Comparison of ENCODE assay signal across 9 cellular contexts in genomic region chr13:109778102-109778542, GRCh38. TPM values are rescaled to one million over a fixed set of nuclear protein-coding genes. Genes with fewer than 3 reads are reported as not detected.
DNase-seq lines count a peak whose midpoint lies in the region; ATAC-seq and TF ChIP-seq lines count a peak whose summit lies in the region.
"Had no signal": no experiment of that assay in that cellular context is flagged by ENCODE, and none has a peak within 500 bp of the region (broad histone marks: within the 10 kb centered on the region; RNA-seq: fewer than 3 reads in every experiment).

No MANE protein-coding gene starts in this region.

- peak; percentile 52 for ATAC-seq in GM18909 (IDR thresholded peaks at IDR 0.05; ENCODE audit: poor library complexity, unreplicated experiment)
- no peak for ATAC-seq in HG03139 (IDR thresholded peaks at IDR 0.05; ENCODE audit: unreplicated experiment)
- no peak for ATAC-seq in GM21529 (IDR thresholded peaks at IDR 0.05; ENCODE audit: unreplicated experiment)

- peaks cover 36% of the 10 kb centered on the region for H3K4me1 Mint-ChIP-seq in neural progenitor cell

- H3K9ac ChIP-seq in neural progenitor cell = no peak overlapping the region
- H3K9ac ChIP-seq: KMS-11 had no signal

- no peak overlapping the region for H2AFZ ChIP-seq in neural progenitor cell (replicated peaks)

- peaks cover 9% of the 10 kb centered on the region for H3K9me3 Mint-ChIP-seq in neural progenitor cell

- intact Hi-C loops in breast epithelium (cut with DNase I; ENCODE audit: low total_unique reads) = loop anchor here (5.0 kb wide), 1 partner anchor 91 kb away; no protein-coding TSS in a partner anchor

- H3K4me3 Mint-ChIP-seq in neural progenitor cell = no peak overlapping the region

- TF ChIP-seq CTCF in breast epithelium (IDR thresholded peaks at IDR 0.05) (no peak), neural progenitor cell (IDR thresholded peaks at IDR 0.05) (no peak)

- peaks cover 62% of the 10 kb centered on the region for H4K20me1 ChIP-seq in neural progenitor cell (ENCODE audit: low read depth)

- H3F3A ChIP-seq in neural progenitor cell (ENCODE audit: low read depth) = peaks cover 7% of the 10 kb centered on the region

- H3K4me2 ChIP-seq in neural progenitor cell = peak overlapping the region; percentile 77

- H3K27ac Mint-ChIP-seq in neural progenitor cell = no peak overlapping the region

- peaks cover 0 to 8% of the 10 kb centered on the region in 2 donors for H3K4me1 ChIP-seq in breast epithelium
- peaks cover 43% of the 10 kb centered on the region for H3K4me1 ChIP-seq in neural progenitor cell

- no peaks in the 10 kb centered on the region for H3K36me3 ChIP-seq in breast epithelium
- H3K36me3 ChIP-seq in neural progenitor cell = peaks cover 5% of the 10 kb centered on the region
- H3K36me3 ChIP-seq in MG63 = no peaks in the 10 kb centered on the region

- H3K79me2 ChIP-seq in neural progenitor cell (ENCODE audit: low read depth) = peaks cover 100% of the 10 kb centered on the region

- H3K9me3 ChIP-seq in breast epithelium = no peaks in the 10 kb centered on the region
- no peaks in the 10 kb centered on the region for H3K9me3 ChIP-seq in neural progenitor cell (ENCODE audit: low read depth)
- H3K9me3 ChIP-seq in MG63 = no peaks in the 10 kb centered on the region

- no peak for TF ChIP-seq POLR2A in breast epithelium (IDR thresholded peaks at IDR 0.05)

- H3K27me3 Mint-ChIP-seq in neural progenitor cell (ENCODE audit: insufficient read depth, low read depth) = peaks cover 2% of the 10 kb centered on the region

- peak overlapping the region; percentile 41 to 81 for H3K27ac ChIP-seq in breast epithelium
- no peak overlapping the region for H3K27ac ChIP-seq in neural progenitor cell
- H3K27ac ChIP-seq: KMS-11 had no signal

- H3K27me3 ChIP-seq in breast epithelium = no peaks in the 10 kb centered on the region
- no peaks in the 10 kb centered on the region for H3K27me3 ChIP-seq in neural progenitor cell
- H3K27me3 ChIP-seq in MG63 = no peaks in the 10 kb centered on the region

- H3K4me3 ChIP-seq in breast epithelium (peak overlapping the region in 2 of 3 donors; percentile 81 to 97), neural progenitor cell (no peak overlapping the region), MG63 (no peak overlapping the region)

- DNase-seq in NCI-H526 (lab: John Stamatoyannopoulos, UW) (peak; percentile 53 to 58), breast epithelium (ENCODE audit: low spot score in 2 of 2) (no peak), neural progenitor cell (ENCODE audit: low spot score) (peak; percentile 29), cerebellar cortex (ENCODE audit: low spot score) (no peak), MG63 (no peak)

- H3K36me3 Mint-ChIP-seq in neural progenitor cell = peaks cover 32% of the 10 kb centered on the region

RNA-seq across cellular contexts. Expression of gene IRS2, which starts 8.3 kb away (rescaled TPM):
- total RNA-seq in breast epithelium (10 to 100 TPM; 25.8 to 38.2 (median 29.5) TPM), neural progenitor cell (ENCODE audit: low replicate concordance) (4.2 and 7.2 TPM in 2 replicates)
- total RNA-seq in MG63 (2014; rRNA removed; shearing (Covaris generic); ENCODE audit: low replicate concordance) = 0.33 and 0.35 TPM in 2 replicates

Comparison
In these comparisons a context has a peak if more than half of its experiments do, and no peak if none do; other contexts are left out.
1. DNase-seq: peak in NCI-H526 (2 of 2) and neural progenitor cell (single experiment); none in breast epithelium (0 of 2), cerebellar cortex (single experiment) and MG63 (single experiment).
2. H3K4me3 ChIP-seq: peak in breast epithelium (2 of 3); none in neural progenitor cell (single experiment) and MG63 (single experiment).